Comparison of ENCODE assay signal across 19 cellular contexts in the genomic region with DNA sequence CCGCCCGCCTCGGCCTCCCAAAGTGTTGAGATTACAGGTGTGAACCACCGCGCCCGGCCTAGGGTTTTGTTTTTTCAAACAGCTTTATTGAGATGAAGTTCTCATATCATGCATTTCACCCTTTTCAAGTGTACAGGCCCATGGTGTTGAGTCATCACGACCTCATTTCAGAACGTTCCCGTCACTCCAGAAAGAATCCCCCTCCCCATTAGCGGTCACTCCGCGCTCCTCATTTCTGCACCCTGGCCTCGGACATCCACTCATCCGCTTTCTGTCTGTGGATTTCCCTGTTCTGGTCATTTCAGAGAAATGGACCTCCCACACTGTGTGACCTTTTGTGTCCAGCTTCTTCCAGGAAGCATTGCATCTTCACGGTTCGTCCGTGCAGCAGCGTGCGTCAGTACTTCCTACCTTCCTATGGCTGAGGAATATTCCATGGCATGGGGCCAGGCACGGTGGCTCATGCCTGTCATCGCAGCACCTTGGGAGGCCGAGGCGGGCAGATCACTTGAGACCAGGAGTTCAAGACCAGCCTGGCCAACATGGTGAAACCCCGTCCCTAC.
"Had no signal": no experiment of that assay in that cellular context is flagged by ENCODE, and none has a peak within 500 bp of the region (broad histone marks: within the 10 kb centered on the region; RNA-seq: fewer than 3 reads in every experiment).

No MANE protein-coding gene starts in this region.

- H3K4me3 ChIP-seq: coronary artery, lower lobe of right lung, neural progenitor cell, ovary, psoas muscle, skin epidermis, stomach, upper lobe of left lung had no signal

- H3K27me3 Mint-ChIP-seq: activated CD4-positive, alpha-beta memory T cell treated with anti-CD3 and anti-CD28 coated beads for 36 hours; activated naive CD8-positive, alpha-beta T cell treated with anti-CD3 and anti-CD28 coated beads for 36 hours had no signal

- H3K27ac Mint-ChIP-seq: activated CD4-positive, alpha-beta memory T cell treated with anti-CD3 and anti-CD28 coated beads for 36 hours; activated naive CD8-positive, alpha-beta T cell treated with anti-CD3 and anti-CD28 coated beads for 36 hours; neural progenitor cell had no signal

- H3K9me3 Mint-ChIP-seq: activated CD4-positive, alpha-beta memory T cell treated with anti-CD3 and anti-CD28 coated beads for 36 hours; activated naive CD8-positive, alpha-beta T cell treated with anti-CD3 and anti-CD28 coated beads for 36 hours; central memory CD8-positive, alpha-beta T cell had no signal

- ATAC-seq: psoas muscle, right cardiac atrium had no signal

- H3K36me3 Mint-ChIP-seq: activated CD4-positive, alpha-beta memory T cell treated with anti-CD3 and anti-CD28 coated beads for 36 hours; activated naive CD8-positive, alpha-beta T cell treated with anti-CD3 and anti-CD28 coated beads for 36 hours; neural progenitor cell had no signal

- DNase-seq: activated CD4-positive, alpha-beta memory T cell treated with anti-CD3 and anti-CD28 coated beads for 36 hours; activated CD4-positive, alpha-beta T cell treated with anti-CD3 and anti-CD28 coated beads for 4 hours; activated naive CD4-positive, alpha-beta T cell; activated naive CD8-positive, alpha-beta T cell treated with anti-CD3 and anti-CD28 coated beads for 36 hours; activated T-cell treated with anti-CD3 and anti-CD28 coated beads for 4 hours; erythroblast; head of caudate nucleus; lower lobe of right lung; ovary; psoas muscle; right cardiac atrium; stimulated activated CD4-positive, alpha-beta T cell treated with anti-CD3 and anti-CD28 coated beads, Interleukin-2, amount 100 ng/mL, for 48 hours; stomach; T-helper 2 cell had no signal

- H3K4me1 Mint-ChIP-seq: central memory CD8-positive, alpha-beta T cell had no signal

- H3K4me3 Mint-ChIP-seq: activated CD4-positive, alpha-beta memory T cell treated with anti-CD3 and anti-CD28 coated beads for 36 hours; activated naive CD8-positive, alpha-beta T cell treated with anti-CD3 and anti-CD28 coated beads for 36 hours; central memory CD8-positive, alpha-beta T cell had no signal
